Comparison of ENCODE assay signal across 1 cellular context in the genomic region with DNA sequence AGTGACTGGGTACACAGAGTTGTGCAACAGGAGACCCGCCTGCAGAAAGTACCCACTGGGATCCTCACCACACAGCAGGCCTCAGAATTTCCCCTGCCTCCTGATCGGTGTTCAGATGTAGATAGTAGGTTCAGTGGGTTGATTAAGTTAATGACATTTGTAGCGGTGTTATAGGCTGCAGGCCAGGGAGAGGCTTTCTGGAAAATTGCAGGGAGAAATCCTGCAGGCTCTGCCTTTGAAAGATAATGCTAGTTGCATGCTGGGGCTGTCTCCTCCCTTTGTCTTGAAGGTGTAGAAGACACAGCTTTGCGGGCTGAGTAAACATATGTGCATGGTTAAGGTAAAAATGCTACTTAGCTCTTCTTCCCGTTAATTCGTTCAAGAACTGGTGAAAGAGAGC.
TF ChIP-seq lines count a peak whose summit lies in the region.

No MANE protein-coding gene starts in this region.

TF ChIP-seq in SK-N-SH, 30 proteins besides CTCF, POLR2A, EP300 and RAD21 (continued from another document):
- TF ChIP-seq MEF2A (IDR thresholded peaks at IDR 0.05; ENCODE audit: borderline replicate concordance, low read depth) (no peak), FOXJ3 (CRISPR knock-in tag; IDR thresholded peaks at IDR 0.05) (no peak), PBX3 (IDR thresholded peaks at IDR 0.05) (no peak), EZH2phosphoT487 (IDR thresholded peaks at IDR 0.05; ENCODE audit: borderline replicate concordance, low read depth) (no peak), RXRA (IDR thresholded peaks at IDR 0.05; ENCODE audit: borderline replicate concordance, low read depth) (no peak)
